ENCODE assay signal across 8 cellular contexts in the genomic region with DNA sequence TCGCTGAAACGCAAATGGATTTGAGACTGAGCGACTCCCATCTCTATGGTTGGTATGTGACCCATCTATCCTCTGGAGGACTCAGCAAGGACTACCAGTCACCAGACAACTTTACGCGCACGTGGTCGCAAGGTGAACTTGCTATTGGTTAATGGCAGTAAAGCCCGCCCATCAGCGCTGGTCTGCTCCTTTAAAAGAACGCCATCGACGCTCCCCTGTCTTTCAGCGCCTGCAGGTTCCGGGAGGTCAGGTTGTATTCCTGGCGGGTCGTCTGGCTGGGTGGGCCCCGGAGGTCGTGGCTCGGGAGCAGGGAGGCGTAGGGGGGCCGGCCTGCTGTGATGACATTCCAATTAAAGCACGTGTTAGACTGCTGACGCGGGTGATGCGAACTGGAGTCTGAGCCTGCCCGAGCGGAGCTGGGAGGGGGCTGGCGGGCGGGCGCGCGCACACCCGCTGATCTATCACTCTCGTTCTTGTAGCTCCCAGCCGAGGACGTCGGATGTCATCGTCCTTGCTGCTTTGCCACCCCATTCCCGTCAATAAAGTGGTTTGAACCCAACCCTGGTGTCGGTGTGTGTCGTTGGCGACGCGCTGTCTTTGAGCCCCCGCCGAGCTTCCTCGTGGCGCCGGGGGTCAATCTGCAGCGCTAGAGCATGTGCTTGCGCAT.
DNase-seq lines count a peak whose midpoint lies in the region; ATAC-seq lines count a peak whose summit lies in the region.

No MANE protein-coding gene starts in this region.

- H3K4me1 Mint-ChIP-seq in memory B cell: peaks cover 16% of the 10 kb centered on the region

- H3K36me3 Mint-ChIP-seq in memory B cell: no peaks in the 10 kb centered on the region

- H3K9me3 ChIP-seq in endocrine pancreas (ENCODE audit: control insufficient read depth, low read length): no peaks in the 10 kb centered on the region

- no peaks in the 10 kb centered on the region for H3K27me3 Mint-ChIP-seq in memory B cell

- no peaks in the 10 kb centered on the region for H3K9me3 Mint-ChIP-seq in memory B cell

- H3K36me3 ChIP-seq in endocrine pancreas (ENCODE audit: control insufficient read depth, insufficient read depth, low read length): no peaks in the 10 kb centered on the region

- DNase-seq in COR-L47 (lab: John Stamatoyannopoulos, UW) (peak; percentile 99), HS-5 (ENCODE audit: low read depth) (peak; percentile 99), NK-92 (lab: John Stamatoyannopoulos, UW; ENCODE audit: unreplicated experiment) (peak; percentile 71), memory B cell (ENCODE audit: low spot score in 2 of 2) (peak; percentile 91 to 92)
- peak; percentile 98 for DNase-seq in activated CD8-positive, alpha-beta memory T cell treated with anti-CD3 and anti-CD28 coated beads for 24 hours
- DNase-seq in stimulated activated CD8-positive, alpha-beta memory T cell treated with anti-CD3 and anti-CD28 coated beads, Interleukin-12 subunit alpha, Interleukin-12 subunit beta, amount 100 ng/mL, for 1 hour (ENCODE audit: low read depth): peak; percentile 93

- no peaks in the 10 kb centered on the region for H3K27me3 ChIP-seq in endocrine pancreas (ENCODE audit: control insufficient read depth, insufficient read depth, low read length)

- H3K4me1 ChIP-seq in endocrine pancreas (ENCODE audit: control insufficient read depth, insufficient read depth, low read length): peaks cover 4% of the 10 kb centered on the region

- no peak overlapping the region for H3K4me3 Mint-ChIP-seq in memory B cell

- H3K4me3 ChIP-seq in endocrine pancreas (ENCODE audit: control insufficient read depth, insufficient read depth, low read length): peak overlapping the region; percentile 88

- ATAC-seq in GM21360 (IDR thresholded peaks at IDR 0.05; ENCODE audit: unreplicated experiment) (peak; percentile 95), memory B cell (ENCODE audit: low read depth) (peak; percentile 93)

- H3K27ac Mint-ChIP-seq in memory B cell: no peak overlapping the region

- peak overlapping the region; percentile 27 for H3K9ac ChIP-seq in endocrine pancreas (ENCODE audit: control insufficient read depth, insufficient read depth, low read length)

Comparison
In these comparisons a context has a peak if more than half of its experiments do, and no peak if none do; other contexts are left out.
1. Peak in every context shown above with its lines: DNase-seq, ATAC-seq and H3K4me3 ChIP-seq.